ENCODE assay signal across 20 cellular contexts in genomic region chr6:97919631-97920030, GRCh38.
DNase-seq lines count a peak whose midpoint lies in the region; ATAC-seq, FAIRE-seq and TF ChIP-seq lines count a peak whose summit lies in the region.
"Had no signal": no experiment of that assay in that cellular context is flagged by ENCODE, and none has a peak within 500 bp of the region (broad histone marks: within the 10 kb centered on the region; RNA-seq: fewer than 3 reads in every experiment).

No MANE protein-coding gene starts in this region.

- no peak overlapping the region for H2AK5ac ChIP-seq in H9 (ENCODE audit: insufficient read length, low read length)

- H2BK12ac ChIP-seq in H9 (ENCODE audit: insufficient read length, low read depth, low read length) = no peak overlapping the region

- H3K4me3 Mint-ChIP-seq in H9 = no peak overlapping the region
- no peak overlapping the region for H3K4me3 Mint-ChIP-seq in neural progenitor cell
- H3K4me3 Mint-ChIP-seq: CD8-positive, alpha-beta memory T cell had no signal

- no peak for ATAC-seq in left cardiac atrium

- TF ChIP-seq CTCF in D721Med (IDR thresholded peaks at IDR 0.05; ENCODE audit: insufficient read depth, missing control alignments) (no peak), H9 (conservative IDR thresholded peaks at IDR 0.05) (no peak), bronchial epithelial cell (IDR thresholded peaks at IDR 0.05; ENCODE audit: insufficient read depth, low read length, severe bottlenecking) (no peak), neural progenitor cell (IDR thresholded peaks at IDR 0.05) (no peak), OCI-LY7 (conservative IDR thresholded peaks at IDR 0.05; ENCODE audit: low read length) (no peak), colonic mucosa (IDR thresholded peaks at IDR 0.05) (no peak)

- H4K91ac ChIP-seq in H9 (ENCODE audit: insufficient read length, low read depth, low read length) = no peak overlapping the region

- no peaks in the 10 kb centered on the region for H3K79me2 ChIP-seq in H9 (ENCODE audit: insufficient read depth, low read length)
- no peaks in the 10 kb centered on the region for H3K79me2 ChIP-seq in neural progenitor cell (ENCODE audit: low read depth)
- no peaks in the 10 kb centered on the region for H3K79me2 ChIP-seq in OCI-LY7 (ENCODE audit: insufficient read depth, low read depth, low read length)

- no peak overlapping the region for H2BK15ac ChIP-seq in H9 (ENCODE audit: low read depth, low read length)

- H3K14ac ChIP-seq in H9 (ENCODE audit: insufficient read depth, low read length) = no peak overlapping the region

- peaks cover 28 to 35% of the 10 kb centered on the region in 2 experiments for H3K4me1 Mint-ChIP-seq in H9
- H3K4me1 Mint-ChIP-seq in neural progenitor cell = peaks cover 28% of the 10 kb centered on the region
- H3K4me1 Mint-ChIP-seq: CD8-positive, alpha-beta memory T cell had no signal

- CTCF ChIA-PET in OCI-LY7 (lab: Charles Lee; ENCODE audit: unreplicated experiment) = no interaction called here

- no peak overlapping the region for H3K4me3 ChIP-seq in bronchial epithelial cell (ENCODE audit: low read depth, low read length)
- H3K4me3 ChIP-seq in neural progenitor cell = no peak overlapping the region
- no peak overlapping the region for H3K4me3 ChIP-seq in OCI-LY7 (ENCODE audit: low read depth, low read length, poor library complexity, severe bottlenecking)
- no peak overlapping the region for H3K4me3 ChIP-seq in colonic mucosa
- H3K4me3 ChIP-seq: PC-9 had no signal

- H4K20me1 ChIP-seq in H9 (ENCODE audit: control insufficient read depth, insufficient read depth, insufficient read length) = no peaks in the 10 kb centered on the region
- no peaks in the 10 kb centered on the region for H4K20me1 ChIP-seq in neural progenitor cell (ENCODE audit: low read depth)
- no peaks in the 10 kb centered on the region for H4K20me1 ChIP-seq in OCI-LY7 (ENCODE audit: insufficient read depth, low read length)

- H3K36me3 ChIP-seq in bronchial epithelial cell (ENCODE audit: control insufficient read depth, insufficient read depth, low read length) (no peaks in the 10 kb centered on the region), neural progenitor cell (no peaks in the 10 kb centered on the region), OCI-LY7 (ENCODE audit: insufficient read depth, low read length) (no peaks in the 10 kb centered on the region), colonic mucosa (no peaks in the 10 kb centered on the region)

- H3K9me3 Mint-ChIP-seq in H9 (no peaks in the 10 kb centered on the region), neural progenitor cell (no peaks in the 10 kb centered on the region)

- no peaks in the 10 kb centered on the region for H3K9me2 ChIP-seq in OCI-LY7 (ENCODE audit: insufficient read depth, low read length)

- intact Hi-C loops in left cardiac atrium (cut with DNase I) = no loop called here
- intact Hi-C loops in OCI-LY7 (cut with micrococcal nuclease; ENCODE audit: unreplicated experiment) = no loop called here
- intact Hi-C loops in colonic mucosa (cut with DNase I) = no loop called here

- no peak overlapping the region for H3K23ac ChIP-seq in H9 (ENCODE audit: insufficient read length, low read depth, low read length)

- no peak overlapping the region for H3K56ac ChIP-seq in H9 (ENCODE audit: insufficient read length, low read depth, low read length)

- H3K18ac ChIP-seq in H9 (ENCODE audit: insufficient read length, low read depth, low read length) = no peak overlapping the region

- H3K79me1 ChIP-seq in H9 (ENCODE audit: insufficient read depth, low read depth, low read length, poor library complexity, severe bottlenecking) = no peaks in the 10 kb centered on the region

- peaks cover 12% of the 10 kb centered on the region for H3F3A ChIP-seq in neural progenitor cell (ENCODE audit: low read depth)

- BruUV-seq in OCI-LY7 (replicated peaks; lab: Mats Ljungman, UMichigan) = no TSS peak

- no peak overlapping the region for H4K5ac ChIP-seq in H9 (ENCODE audit: insufficient read length, low read depth, low read length)

- H3K4me1 ChIP-seq in H9 (ENCODE audit: insufficient read depth, low read length) = peaks cover 10% of the 10 kb centered on the region; the same call in 1 of the 2 replicates
- peaks cover 29% of the 10 kb centered on the region for H3K4me1 ChIP-seq in neural progenitor cell
- H3K4me1 ChIP-seq in OCI-LY7 (ENCODE audit: insufficient read depth, low read length, poor library complexity, severe bottlenecking) = no peaks in the 10 kb centered on the region
- no peaks in the 10 kb centered on the region for H3K4me1 ChIP-seq in colonic mucosa

- H3K9me3 ChIP-seq in H9 (ENCODE audit: control insufficient read depth, low read depth, low read length) = no peaks in the 10 kb centered on the region
- H3K9me3 ChIP-seq in neural progenitor cell (ENCODE audit: low read depth) = no peaks in the 10 kb centered on the region
- no peaks in the 10 kb centered on the region for H3K9me3 ChIP-seq in OCI-LY7 (ENCODE audit: low read length)
- H3K9me3 ChIP-seq in colonic mucosa = no peaks in the 10 kb centered on the region

- POLR2A ChIA-PET in OCI-LY7 (lab: Charles Lee) = interaction anchor here (0.7 to 1.6 kb wide), 2 partner anchors 41 to 713 kb away, joined by 3 read pairs; no protein-coding TSS in a partner anchor

- H3K27me3 ChIP-seq in H9 (ENCODE audit: insufficient read depth, low read length) (no peaks in the 10 kb centered on the region), bronchial epithelial cell (ENCODE audit: control insufficient read depth, insufficient read depth, low read length) (peaks cover 2% of the 10 kb centered on the region), neural progenitor cell (no peaks in the 10 kb centered on the region), colonic mucosa (no peaks in the 10 kb centered on the region)

- no peaks in the 10 kb centered on the region for H3K23me2 ChIP-seq in H9 (ENCODE audit: insufficient read length, low read depth, low read length, poor library complexity, severe bottlenecking)

- no peak overlapping the region for H3K9ac ChIP-seq in H9 (ENCODE audit: extremely low read depth, insufficient read length, low read length)
- H3K9ac ChIP-seq in neural progenitor cell = no peak overlapping the region
- no peak overlapping the region for H3K9ac ChIP-seq in colonic mucosa (ENCODE audit: low read depth in 2 of 2, low read length in 2 of 2)
- H3K9ac ChIP-seq: KMS-11 had no signal

- H2BK120ac ChIP-seq in H9 (ENCODE audit: low read depth, low read length, poor library complexity, severe bottlenecking) = no peak overlapping the region

- DNase-seq in D721Med (ENCODE audit: insufficient read length, low spot score) = no peak
- DNase-seq in H9 = no peak
- peak; percentile 51 for DNase-seq in bronchial epithelial cell (ENCODE audit: low read depth)
- DNase-seq in neural progenitor cell (ENCODE audit: low spot score) = no peak
- no peak for DNase-seq in left cardiac atrium
- DNase-seq in OCI-LY7 (ENCODE audit: low spot score) = no peak
- DNase-seq in colonic mucosa = no peak
- DNase-seq: ACHN; C1 segment of cervical spinal cord; CD8-positive, alpha-beta memory T cell; GOT3; NCI-H1436; NCI-H1930; NCI-H2171 treated with DMSO at 0.1 percent for 48 hours; NCI-H446 treated with DMSO at 0.1 percent for 48 hours; PC-9 had no signal

- H3K4me2 ChIP-seq in H9 (ENCODE audit: insufficient read depth, insufficient read length, low read length) = no peak overlapping the region
- H3K4me2 ChIP-seq in neural progenitor cell = no peak overlapping the region
- no peak overlapping the region for H3K4me2 ChIP-seq in OCI-LY7 (ENCODE audit: low read length)
- H3K4me2 ChIP-seq: KMS-11, PC-9 had no signal

- H3K27me3 Mint-ChIP-seq in H9 (ENCODE audit: low read depth) (no peaks in the 10 kb centered on the region), neural progenitor cell (ENCODE audit: insufficient read depth, low read depth) (peaks cover 3% of the 10 kb centered on the region)
- H3K27me3 Mint-ChIP-seq: CD8-positive, alpha-beta memory T cell had no signal

- no peak overlapping the region for H2AFZ ChIP-seq in H9 (ENCODE audit: low read length)
- peak overlapping the region; percentile 91 for H2AFZ ChIP-seq in neural progenitor cell (replicated peaks)
- no peak overlapping the region for H2AFZ ChIP-seq in OCI-LY7 (ENCODE audit: low read length)
- H2AFZ ChIP-seq: PC-9 had no signal

- H3T11ph ChIP-seq in H9 (ENCODE audit: low read length) = no peak overlapping the region

- H3K27ac Mint-ChIP-seq in H9 (peak overlapping the region; percentile 6 to 52 (median 45); a peak in 3 of 7 replicates), neural progenitor cell (no peak overlapping the region)
- H3K27ac Mint-ChIP-seq: CD8-positive, alpha-beta memory T cell had no signal

- H4K8ac ChIP-seq in H9 (replicated peaks; ENCODE audit: insufficient read length, low read depth, low read length) = no peak overlapping the region

- no peak overlapping the region for H2BK20ac ChIP-seq in H9 (ENCODE audit: low read depth, low read length, poor library complexity, severe bottlenecking)

- no peak overlapping the region for H3K4ac ChIP-seq in H9 (ENCODE audit: low read depth, low read length)

- H3K36me3 Mint-ChIP-seq in H9 (ENCODE audit: insufficient read depth in 1 of 3, low read depth in 3 of 3) (no peaks in the 10 kb centered on the region), neural progenitor cell (no peaks in the 10 kb centered on the region)
- H3K36me3 Mint-ChIP-seq: CD8-positive, alpha-beta memory T cell had no signal

- FAIRE-seq in D721Med (lab: Jason Lieb, UNC) = peak; percentile 11
- FAIRE-seq in bronchial epithelial cell (lab: Jason Lieb, UNC) = no peak
- FAIRE-seq: GM12892, GM18507 had no signal

- H3K27ac ChIP-seq in H9 (ENCODE audit: insufficient read length, low read depth, low read length) (no peak overlapping the region), neural progenitor cell (no peak overlapping the region), OCI-LY7 (ENCODE audit: low read depth, low read length, poor library complexity, severe bottlenecking) (no peak overlapping the region), colonic mucosa (no peak overlapping the region)
- H3K27ac ChIP-seq: HL-60, KMS-11, PC-9 had no signal

- H2BK5ac ChIP-seq in H9 (ENCODE audit: insufficient read length, low read length) = no peak overlapping the region
